ENCODE assay signal across 18 cellular contexts in the genomic region with DNA sequence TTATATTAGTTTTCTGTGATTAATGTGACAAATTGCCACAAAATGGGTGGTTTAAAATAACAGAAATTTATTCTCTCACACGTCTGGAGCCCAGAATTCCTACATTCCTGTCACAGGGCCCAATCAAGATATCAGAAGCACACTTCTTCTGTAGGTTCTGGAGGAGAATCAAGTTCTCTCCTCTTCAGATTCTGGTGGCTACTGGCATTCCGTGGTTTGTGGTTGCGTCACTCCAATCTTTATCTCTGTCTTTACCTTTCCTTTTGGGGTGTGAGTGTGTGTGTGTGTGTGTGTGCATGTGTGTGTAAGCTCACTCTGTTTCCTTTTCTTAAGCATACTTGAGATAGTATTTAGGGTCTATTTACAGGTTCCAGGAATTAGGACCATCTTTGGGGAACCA.
"Had no signal": no experiment of that assay in that cellular context is flagged by ENCODE, and none has a peak within 500 bp of the region (broad histone marks: within the 10 kb centered on the region; RNA-seq: fewer than 3 reads in every experiment).

No MANE protein-coding gene starts in this region.

- H3K4me3 ChIP-seq: cardiac muscle cell had no signal

- H3K27me3 ChIP-seq: cardiac muscle cell had no signal

- H3K36me3 ChIP-seq: cardiac muscle cell had no signal

- DNase-seq: activated CD4-positive, CD25-positive, alpha-beta regulatory T cell treated with anti-CD3 and anti-CD28 coated beads, Interleukin-2, amount 50 U/mL, for 72 hours; activated CD8-positive, alpha-beta memory T cell treated with anti-CD3 and anti-CD28 coated beads for 24 hours; activated CD8-positive, alpha-beta memory T cell treated with anti-CD3 and anti-CD28 coated beads, Interleukin-2, amount 50 U/mL, for 48 hours; activated effector memory CD4-positive, alpha-beta T cell treated with Interleukin-2 at 50 U/mL for 16 hours; activated naive CD4-positive, alpha-beta T cell treated with anti-CD3 and anti-CD28 coated beads, Interleukin-2, amount 10 ng/mL, durations not matched to agents 7 days and 5 days; activated naive CD8-positive, alpha-beta T cell treated with anti-CD3 and anti-CD28 coated beads, Interleukin-2, amount 50 U/mL, for 24 hours; activated T-cell treated with anti-CD3 and anti-CD28 coated beads, Interleukin-2, amount 50 U/mL, for 48 hours; aorta; foreskin melanocyte; kidney; nephron progenitor cell; occipital lobe; posterior cingulate gyrus; stimulated activated naive B cell treated with anti-CD40 and anti-IgM and Interleukin-4, amounts not matched to agents 10 μg/mL and 1 μg/mL and 100 μg/mL, for 72 hours; T-helper 1 cell; T-helper 9 cell had no signal

- ATAC-seq: activated naive CD8-positive, alpha-beta T cell treated with anti-CD3 and anti-CD28 coated beads, Interleukin-2, amount 50 U/mL, for 24 hours; left lobe of liver; stimulated activated naive B cell treated with anti-CD40 and anti-IgM and Interleukin-4, amounts not matched to agents 10 μg/mL and 1 μg/mL and 100 μg/mL, for 72 hours had no signal

- H3K27ac ChIP-seq: cardiac muscle cell had no signal
